Comparison of ENCODE assay signal across 12 cellular contexts in genomic region chr1:226989081-226989747, GRCh38. TPM values are rescaled to one million over a fixed set of nuclear protein-coding genes. Genes with fewer than 3 reads are reported as not detected.
DNase-seq lines count a peak whose midpoint lies in the region; ATAC-seq and TF ChIP-seq lines count a peak whose summit lies in the region.
"Had no signal": no experiment of that assay in that cellular context is flagged by ENCODE, and none has a peak within 500 bp of the region (broad histone marks: within the 10 kb centered on the region; RNA-seq: fewer than 3 reads in every experiment).

No MANE protein-coding gene starts in this region.

- 26 to 45% (median 32%) methylated on average over 11 of the region's 11 CpGs for WGBS in stomach, 5 donors

- peak overlapping the region; percentile 43 to 77 (median 64) for H3K27ac ChIP-seq in stomach
- H3K27ac ChIP-seq: A549, SK-N-MC had no signal

- H3K27me3 ChIP-seq in stomach = no peaks in the 10 kb centered on the region

- no peaks in the 10 kb centered on the region for H3K9me3 Mint-ChIP-seq in activated T-helper 17 cell treated with anti-CD3 and anti-CD28 coated beads, Interleukin-2, amount 50 U/mL, for 72 hours

- peaks cover 21% of the 10 kb centered on the region for H3K36me3 Mint-ChIP-seq in activated T-helper 17 cell treated with anti-CD3 and anti-CD28 coated beads, Interleukin-2, amount 50 U/mL, for 72 hours (ENCODE audit: low read depth)

- TF ChIP-seq EP300 in stomach (IDR thresholded peaks at IDR 0.05) = no peak

- H3K4me1 ChIP-seq in stomach = peaks cover 36 to 68% (median 50%) of the 10 kb centered on the region in 4 donors
- H3K4me1 ChIP-seq: A549 had no signal

- no peak overlapping the region for H3K4me3 ChIP-seq in stomach
- H3K4me3 ChIP-seq: A549, SK-N-MC had no signal

- peaks cover 18% of the 10 kb centered on the region for H3K4me1 Mint-ChIP-seq in activated T-helper 17 cell treated with anti-CD3 and anti-CD28 coated beads, Interleukin-2, amount 50 U/mL, for 72 hours

- no peak for TF ChIP-seq POLR2A in stomach (IDR thresholded peaks at IDR 0.05)

- no peaks in the 10 kb centered on the region for H3K27me3 Mint-ChIP-seq in activated T-helper 17 cell treated with anti-CD3 and anti-CD28 coated beads, Interleukin-2, amount 50 U/mL, for 72 hours

- ATAC-seq in activated T-helper 17 cell treated with anti-CD3 and anti-CD28 coated beads, Interleukin-2, amount 50 U/mL, for 72 hours (replicated peaks) = no peak
- peak; percentile 69 for ATAC-seq in left colon
- ATAC-seq: A549, esophagus mucosa had no signal

- DNase-seq in NCI-H510A treated with DMSO at 0.1 percent for 48 hours (lab: John Stamatoyannopoulos, UW) = peak; percentile 24
- DNase-seq in NCI-H510A (lab: John Stamatoyannopoulos, UW) = no peak
- no peak for DNase-seq in left colon
- DNase-seq in stomach = no peak
- DNase-seq in activated gamma-delta T cell treated with Interleukin-2 at 50 U/mL for 16 hours = no peak
- DNase-seq in SKM-1 treated with dmso at 0.1 percent for 144 hours (lab: John Stamatoyannopoulos, UW; ENCODE audit: unreplicated experiment) = no peak
- DNase-seq in activated effector memory CD4-positive, alpha-beta T cell treated with anti-CD3 and anti-CD28 coated beads, Interleukin-2, amount 50 U/mL, for 16 hours = no peak
- DNase-seq: NCI-H446 had no signal

- H3K36me3 ChIP-seq in stomach = peaks cover 30 to 57% (median 51%) of the 10 kb centered on the region in 4 donors

- peak overlapping the region; percentile 62 for H3K4me3 Mint-ChIP-seq in activated T-helper 17 cell treated with anti-CD3 and anti-CD28 coated beads, Interleukin-2, amount 50 U/mL, for 72 hours

- no peaks in the 10 kb centered on the region for H3K9me3 ChIP-seq in stomach
- H3K9me3 ChIP-seq: A549 had no signal

- H3K27ac Mint-ChIP-seq in activated T-helper 17 cell treated with anti-CD3 and anti-CD28 coated beads, Interleukin-2, amount 50 U/mL, for 72 hours = peak overlapping the region; percentile 42

- no peak for TF ChIP-seq CTCF in stomach (IDR thresholded peaks at IDR 0.05)

- intact Hi-C loops in left colon (cut with DNase I, micrococcal nuclease) (no loop called here), stomach (cut with DNase I; ENCODE audit: low total_unique reads) (no loop called here)

RNA-seq across cellular contexts. Expression of gene COQ8A, which starts 49.1 kb away (rescaled TPM):
- 10 to 100 TPM; 28.8 to 43.1 TPM for total RNA-seq in activated T-helper 17 cell treated with anti-CD3 and anti-CD28 coated beads, Interleukin-2, amount 50 U/mL, for 72 hours
- total RNA-seq in left colon (10 to 100 TPM; 39.9 to 44.8 TPM), stomach (100 to 1,000 TPM in 2 of 5 donors, 10 to 100 TPM in 3; 26.4 to 384 (median 91.7) TPM)
- 10 to 100 TPM; 51.6 to 66.4 (median 61.9) TPM for polyA plus RNA-seq in stomach
